11 cellular contexts compared by ENCODE assay signal in the genomic region with DNA sequence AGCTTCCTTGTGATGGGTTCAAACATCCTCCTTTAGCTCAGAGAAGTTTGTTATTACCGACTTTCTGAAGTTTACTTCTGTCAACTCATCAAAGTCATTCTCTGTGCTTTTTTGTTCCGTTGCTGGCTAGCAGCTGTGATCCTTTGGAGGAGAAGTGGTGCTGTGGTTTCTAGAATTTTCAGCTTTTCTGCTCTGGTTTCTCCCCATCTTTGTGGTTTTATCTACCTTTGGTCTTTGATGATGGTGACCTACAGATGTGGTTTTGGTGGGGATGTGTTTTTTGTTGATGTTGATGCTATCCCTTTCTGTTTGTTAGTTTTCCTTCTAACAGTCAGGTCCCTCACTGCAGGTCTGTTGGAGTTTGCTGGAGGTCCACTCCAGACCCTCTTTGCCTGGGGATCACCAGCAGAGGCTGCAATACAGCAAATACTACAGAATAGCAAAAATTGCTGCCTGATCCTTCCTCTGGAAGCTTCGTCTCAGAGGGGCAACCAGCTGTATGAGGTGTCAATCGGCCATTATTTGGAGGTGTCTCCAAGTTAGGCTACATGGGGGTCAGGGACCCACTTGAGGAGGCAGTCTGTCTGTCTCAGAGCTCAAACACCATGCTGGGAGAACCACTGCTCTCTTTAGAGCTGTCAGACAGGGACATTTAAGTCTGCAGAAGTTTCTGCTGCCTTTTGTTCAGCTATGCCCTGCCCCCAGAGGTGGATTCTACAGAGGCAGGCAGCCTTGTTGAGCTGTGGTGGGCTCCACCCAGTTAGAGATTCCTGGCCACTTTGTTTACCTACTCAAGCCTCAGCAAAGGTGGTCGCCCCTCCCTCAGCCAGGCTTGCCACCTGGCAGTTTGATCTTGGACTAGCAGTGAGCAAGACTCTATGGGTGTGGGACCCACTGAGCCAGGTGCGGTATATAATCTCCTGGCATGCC. TPM values are rescaled to one million over a fixed set of nuclear protein-coding genes. Genes with fewer than 3 reads are reported as not detected.
"Had no signal": no experiment of that assay in that cellular context is flagged by ENCODE, and none has a peak within 500 bp of the region (broad histone marks: within the 10 kb centered on the region; RNA-seq: fewer than 3 reads in every experiment).

No MANE protein-coding gene starts in this region.

RNA-seq across cellular contexts. Expression of a gene that starts 20.4 kb away (rescaled TPM):
- total RNA-seq: cardiac muscle cell, endothelial cell of umbilical vein, esophagus squamous epithelium, fibroblast of villous mesenchyme, glomerular endothelial cell, lung microvascular endothelial cell, myocyte, pulmonary artery endothelial cell, SJCRH30, smooth muscle cell, thoracic aorta had no signal
